ENCODE assay signal across 8 cellular contexts in the genomic region with DNA sequence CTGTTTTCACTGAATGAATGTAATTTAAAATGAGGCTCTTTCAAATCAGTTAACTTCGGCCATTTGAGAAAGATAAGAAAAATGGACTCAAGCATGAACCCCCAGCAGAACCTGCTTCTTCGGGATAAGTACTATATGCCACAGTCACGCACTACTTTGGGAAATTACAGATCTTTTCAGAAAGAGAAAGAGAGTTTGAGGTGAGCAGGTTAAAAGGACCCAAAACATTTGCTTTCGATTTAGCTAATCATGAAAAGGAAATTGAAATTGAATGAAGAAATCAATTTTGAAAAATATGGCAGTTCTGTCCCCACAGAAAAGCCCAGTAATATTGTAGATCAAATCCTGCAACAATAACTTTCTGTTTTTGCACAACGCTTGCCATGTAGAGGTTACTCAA.
"Had no signal": no experiment of that assay in that cellular context is flagged by ENCODE, and none has a peak within 500 bp of the region (broad histone marks: within the 10 kb centered on the region; RNA-seq: fewer than 3 reads in every experiment).

No MANE protein-coding gene starts in this region.

- DNase-seq: GOT3, H7, HFFc6, KBM-7 had no signal

- H3K4me3 ChIP-seq: HAP-1 had no signal

- H3K36me3 Mint-ChIP-seq: IgD-negative memory B cell had no signal

- H3K4me1 ChIP-seq: HAP-1 had no signal

- H3K9me3 Mint-ChIP-seq: IgD-negative memory B cell had no signal

- H3K9ac ChIP-seq: KMS-11 had no signal

- ATAC-seq: HCT116 had no signal

- H3K4me3 Mint-ChIP-seq: HFFc6, IgD-negative memory B cell had no signal

- H3K4me2 ChIP-seq: KMS-11 had no signal

- H3K27ac Mint-ChIP-seq: HFFc6 had no signal

- H3K9me3 ChIP-seq: HAP-1 had no signal

- H3K36me3 ChIP-seq: HAP-1 had no signal

- H3K27ac ChIP-seq: KMS-11 had no signal
